Comparison of ENCODE assay signal across 4 cellular contexts in the genomic region with DNA sequence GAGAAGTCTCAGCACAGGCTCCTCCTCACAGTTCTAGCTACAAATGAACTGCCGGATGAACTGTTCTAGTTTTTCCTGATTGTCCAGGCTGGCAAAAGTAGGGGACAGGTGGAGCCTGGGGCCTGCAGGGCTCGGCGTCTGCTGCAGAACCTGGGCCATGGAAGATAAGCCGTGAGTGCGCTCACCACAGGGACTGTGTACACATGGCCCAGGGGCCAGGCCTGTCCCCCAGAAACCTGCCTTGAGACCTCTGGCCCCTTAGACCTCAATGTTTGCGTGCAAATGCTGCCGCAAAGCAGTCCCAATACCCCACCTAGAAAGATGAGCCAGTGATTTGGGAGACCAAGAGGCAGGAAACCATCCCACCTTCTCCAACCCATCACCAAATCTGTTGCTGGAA. TPM values are rescaled to one million over a fixed set of nuclear protein-coding genes. Genes with fewer than 3 reads are reported as not detected.
"Had no signal": no experiment of that assay in that cellular context is flagged by ENCODE, and none has a peak within 500 bp of the region (broad histone marks: within the 10 kb centered on the region; RNA-seq: fewer than 3 reads in every experiment).

No MANE protein-coding gene starts in this region.

RNA-seq across cellular contexts. Expression of gene GPAT2, which starts 12.6 kb away (rescaled TPM):
- total RNA-seq: HepG2, HT1080, M059J, SJSA1 had no signal
- polyA plus RNA-seq: HepG2 had no signal
